13 cellular contexts compared by ENCODE assay signal in the genomic region with DNA sequence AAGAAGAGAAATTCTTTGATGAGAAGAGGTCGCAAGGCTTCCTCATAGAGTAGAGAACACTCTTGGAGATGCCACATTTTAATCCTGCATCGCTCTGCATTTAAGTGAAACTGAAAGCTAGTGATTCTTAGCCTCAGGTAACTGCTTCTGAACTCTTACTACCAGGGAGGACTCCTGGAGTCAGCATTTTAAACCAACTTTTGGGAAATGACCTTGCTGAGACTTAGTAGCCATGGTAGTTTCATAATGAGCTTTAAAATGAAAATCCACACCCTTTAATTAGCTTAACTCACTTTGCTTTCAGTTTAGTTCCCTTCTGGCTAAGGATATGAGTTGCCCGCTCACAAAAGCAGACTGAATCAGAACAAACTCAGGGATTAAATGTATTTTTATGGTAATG.
DNase-seq lines count a peak whose midpoint lies in the region; ATAC-seq, FAIRE-seq and TF ChIP-seq lines count a peak whose summit lies in the region.
"Had no signal": no experiment of that assay in that cellular context is flagged by ENCODE, and none has a peak within 500 bp of the region (broad histone marks: within the 10 kb centered on the region; RNA-seq: fewer than 3 reads in every experiment).

No MANE protein-coding gene starts in this region.

- H3K4me3 Mint-ChIP-seq in activated CD4-positive, alpha-beta memory T cell treated with anti-CD3 and anti-CD28 coated beads, Interleukin-2, amount 10 ng/mL, durations not matched to agents 7 days and 5 days: peak overlapping the region; percentile 26
- no peak overlapping the region for H3K4me3 Mint-ChIP-seq in Caco-2 (ENCODE audit: unreplicated experiment)
- H3K4me3 Mint-ChIP-seq: nephron, type B pancreatic cell had no signal

- POLR2A ChIA-PET in activated CD4-positive, alpha-beta memory T cell treated with anti-CD3 and anti-CD28 coated beads, Interleukin-2, amount 10 ng/mL, durations not matched to agents 7 days and 5 days (lab: Charles Lee): interaction anchor here (0.7 to 2.1 kb wide), 13 partner anchors 9 to 390 kb away, joined by 3 to 10 read pairs (median 5); a partner anchor contains a TSS
- POLR2A ChIA-PET in Caco-2 (lab: Charles Lee): no interaction called here

- H3K4me1 ChIP-seq in mucosa of descending colon (ENCODE audit: low read depth): peaks cover 9% of the 10 kb centered on the region
- H3K4me1 ChIP-seq in Caco-2: no peaks in the 10 kb centered on the region

- intact Hi-C loops in mucosa of descending colon (cut with DNase I, micrococcal nuclease) (no loop called here), Caco-2 (cut with micrococcal nuclease; ENCODE audit: unreplicated experiment) (no loop called here)

- no peaks in the 10 kb centered on the region for H3K27me3 ChIP-seq in Caco-2 (replicated peaks; ENCODE audit: control insufficient read depth, insufficient read depth, low read length)

- peak overlapping the region; percentile 63 for H3K27ac Mint-ChIP-seq in activated CD4-positive, alpha-beta memory T cell treated with anti-CD3 and anti-CD28 coated beads, Interleukin-2, amount 10 ng/mL, durations not matched to agents 7 days and 5 days
- H3K27ac Mint-ChIP-seq in Caco-2 (ENCODE audit: unreplicated experiment): no peak overlapping the region
- H3K27ac Mint-ChIP-seq: type B pancreatic cell had no signal

- H3K36me3 ChIP-seq in mucosa of descending colon (ENCODE audit: low read depth): no peaks in the 10 kb centered on the region
- no peaks in the 10 kb centered on the region for H3K36me3 ChIP-seq in Caco-2 (ENCODE audit: control insufficient read depth, insufficient read depth, low read length)

- FAIRE-seq in D721Med (lab: Jason Lieb, UNC): peak; percentile 85

- H3K36me3 Mint-ChIP-seq in activated CD4-positive, alpha-beta memory T cell treated with anti-CD3 and anti-CD28 coated beads, Interleukin-2, amount 10 ng/mL, durations not matched to agents 7 days and 5 days (ENCODE audit: low read depth): peaks cover 6% of the 10 kb centered on the region
- H3K36me3 Mint-ChIP-seq in Caco-2 (ENCODE audit: insufficient read depth, unreplicated experiment): peaks cover 7% of the 10 kb centered on the region

- ATAC-seq in HG02938 (IDR thresholded peaks at IDR 0.05; ENCODE audit: unreplicated experiment): peak; percentile 44
- ATAC-seq in mucosa of descending colon: peak; percentile 84

- BruUV-seq in Caco-2 (replicated peaks; lab: Mats Ljungman, UMichigan): no TSS peak

- H3K27me3 Mint-ChIP-seq in activated CD4-positive, alpha-beta memory T cell treated with anti-CD3 and anti-CD28 coated beads, Interleukin-2, amount 10 ng/mL, durations not matched to agents 7 days and 5 days: no peaks in the 10 kb centered on the region
- no peaks in the 10 kb centered on the region for H3K27me3 Mint-ChIP-seq in Caco-2 (ENCODE audit: insufficient read depth, unreplicated experiment)
- H3K27me3 Mint-ChIP-seq: type B pancreatic cell had no signal

- TF ChIP-seq CTCF in D721Med (IDR thresholded peaks at IDR 0.05; ENCODE audit: insufficient read depth, missing control alignments): no peak
- no peak for TF ChIP-seq CTCF in mucosa of descending colon (IDR thresholded peaks at IDR 0.05)
- TF ChIP-seq CTCF in Caco-2 (IDR thresholded peaks at IDR 0.05; ENCODE audit: insufficient read depth in 1 of 2, low read depth in 1 of 2, low read length in 1 of 2, severe bottlenecking in 1 of 2, unreplicated experiment in 1 of 2): no peak

- CTCF ChIA-PET in activated CD4-positive, alpha-beta memory T cell treated with anti-CD3 and anti-CD28 coated beads, Interleukin-2, amount 10 ng/mL, durations not matched to agents 7 days and 5 days (lab: Charles Lee): interaction anchor here (1.0 to 1.4 kb wide), 3 partner anchors 23 to 371 kb away, joined by 3 to 4 read pairs (median 3); a partner anchor contains a TSS
- CTCF ChIA-PET in Caco-2 (lab: Charles Lee): no interaction called here

- peaks cover 28% of the 10 kb centered on the region for H3K4me1 Mint-ChIP-seq in activated CD4-positive, alpha-beta memory T cell treated with anti-CD3 and anti-CD28 coated beads, Interleukin-2, amount 10 ng/mL, durations not matched to agents 7 days and 5 days
- no peaks in the 10 kb centered on the region for H3K4me1 Mint-ChIP-seq in Caco-2 (ENCODE audit: low read depth, unreplicated experiment)

- H3K9me3 Mint-ChIP-seq in activated CD4-positive, alpha-beta memory T cell treated with anti-CD3 and anti-CD28 coated beads, Interleukin-2, amount 10 ng/mL, durations not matched to agents 7 days and 5 days: no peaks in the 10 kb centered on the region
- H3K9me3 Mint-ChIP-seq in Caco-2 (ENCODE audit: unreplicated experiment): no peaks in the 10 kb centered on the region
- H3K9me3 Mint-ChIP-seq: type B pancreatic cell had no signal

- H3K4me3 ChIP-seq in mucosa of descending colon (no peak overlapping the region), Caco-2 (ENCODE audit: low read depth, low read length) (no peak overlapping the region)
- H3K4me3 ChIP-seq: coronary artery, GM23248 had no signal

- DNase-seq in D721Med (ENCODE audit: insufficient read length, low spot score): peak; percentile 23
- no peak for DNase-seq in activated CD4-positive, alpha-beta memory T cell treated with anti-CD3 and anti-CD28 coated beads, Interleukin-2, amount 10 ng/mL, durations not matched to agents 7 days and 5 days
- DNase-seq in mucosa of descending colon: no peak
- no peak for DNase-seq in GDM1 (lab: John Stamatoyannopoulos, UW)
- DNase-seq in Caco-2: no peak
- DNase-seq in ureter (ENCODE audit: low spot score): no peak
- no peak for DNase-seq in NCI-H526 (lab: John Stamatoyannopoulos, UW)
- DNase-seq: GM23248, NCI-H146 had no signal

- H3K9me3 ChIP-seq in mucosa of descending colon: no peaks in the 10 kb centered on the region
- no peaks in the 10 kb centered on the region for H3K9me3 ChIP-seq in Caco-2
